ENCODE assay signal across 27 cellular contexts in genomic region chr13:100110269-100110668, GRCh38. TPM values are rescaled to one million over a fixed set of nuclear protein-coding genes. Genes with fewer than 3 reads are reported as not detected.
A peak's percentile ranks its signal among the peaks of the same experiment; 100 is the strongest.
DNase-seq lines count a peak whose midpoint lies in the region; ATAC-seq, FAIRE-seq and TF ChIP-seq lines count a peak whose summit lies in the region.
"Had no signal": no experiment of that assay in that cellular context is flagged by ENCODE, and none has a peak within 500 bp of the region (broad histone marks: within the 10 kb centered on the region; RNA-seq: fewer than 3 reads in every experiment).

No MANE protein-coding gene starts in this region.

- H3K4me3 Mint-ChIP-seq in activated CD8-positive, alpha-beta memory T cell treated with anti-CD3 and anti-CD28 coated beads, Interleukin-2, amount 10 ng/mL, durations not matched to agents 7 days and 5 days, result no peak overlapping the region
- H3K4me3 Mint-ChIP-seq: B cell; CD4-positive, alpha-beta T cell; CD8-positive, alpha-beta T cell had no signal

- H3K4me1 Mint-ChIP-seq in activated CD8-positive, alpha-beta memory T cell treated with anti-CD3 and anti-CD28 coated beads, Interleukin-2, amount 10 ng/mL, durations not matched to agents 7 days and 5 days, result peaks cover 4% of the 10 kb centered on the region

- TF ChIP-seq POLR2A in HepG2 (IDR thresholded peaks at IDR 0.05; ENCODE audit: insufficient read depth in 1 of 2, low read depth in 2 of 2, low read length in 2 of 2), result no peak
- TF ChIP-seq POLR2A in H54 (IDR thresholded peaks at IDR 0.05; ENCODE audit: low read depth, low read length), result no peak

- CTCF ChIA-PET in HepG2 (lab: Yijun Ruan, JAX; ENCODE audit: low intra/inter-chr PET ratio, low total read pairs), result no interaction called here
- CTCF ChIA-PET in activated CD8-positive, alpha-beta memory T cell treated with anti-CD3 and anti-CD28 coated beads, Interleukin-2, amount 10 ng/mL, durations not matched to agents 7 days and 5 days (lab: Charles Lee), result no interaction called here

- peaks cover 2% of the 10 kb centered on the region for H3K79me2 ChIP-seq in HepG2 (ENCODE audit: insufficient read depth, low read length)

- no peaks in the 10 kb centered on the region for H3K9me3 ChIP-seq in liver (ENCODE audit: control insufficient read depth in 4 of 4, low read length in 3 of 4)
- no peaks in the 10 kb centered on the region for H3K9me3 ChIP-seq in HepG2 (ENCODE audit: low read length)
- H3K9me3 ChIP-seq: A549; BLaER1 treated with 17β-estradiol and CSF1 and Interleukin-3, amounts not matched to agents 10 nM and 100 nM; Caco-2 had no signal

- H3K4me3 ChIP-seq in liver (ENCODE audit: low read depth in 1 of 3, low read length in 3 of 3) (no peak overlapping the region), HepG2 (replicated peaks in 1 of 3; ENCODE audit: insufficient read depth in 1 of 3, low read depth in 2 of 3, low read length in 3 of 3) (no peak overlapping the region), H7 (ENCODE audit: insufficient read depth, low read depth, low read length) (no peak overlapping the region)
- H3K4me3 ChIP-seq: A549; BLaER1 treated with 17β-estradiol and CSF1 and Interleukin-3, amounts not matched to agents 10 nM and 100 nM; GM12878 had no signal

- no peak overlapping the region for H3K9ac ChIP-seq in liver (ENCODE audit: low read depth in 1 of 2, low read length in 2 of 2)
- H3K9ac ChIP-seq in HepG2 (ENCODE audit: insufficient read depth, low read depth, low read length), result no peak overlapping the region
- H3K9ac ChIP-seq: BLaER1 treated with 17β-estradiol and CSF1 and Interleukin-3, amounts not matched to agents 10 nM and 100 nM had no signal

- H3K36me3 ChIP-seq in liver (ENCODE audit: control insufficient read depth in 4 of 4, insufficient read depth in 3 of 4, low read depth in 1 of 4, low read length in 3 of 4) (peaks cover 1 to 14% (median 11%) of the 10 kb centered on the region in 4 donors), HepG2 (replicated peaks in 1 of 2; ENCODE audit: control insufficient read depth in 1 of 2, insufficient read depth in 2 of 2, low read length in 2 of 2) (peaks cover 1 to 5% of the 10 kb centered on the region in 2 experiments; a peak in 2 of 5 replicates), H7 (replicated peaks; ENCODE audit: control insufficient read depth, insufficient read depth, low read length) (peaks cover 1% of the 10 kb centered on the region)

- H4K20me1 ChIP-seq in HepG2 (ENCODE audit: insufficient read depth, low read length), result no peaks in the 10 kb centered on the region; the same call in 1 of the 2 replicates
- H4K20me1 ChIP-seq: BLaER1 treated with 17β-estradiol and CSF1 and Interleukin-3, amounts not matched to agents 10 nM and 100 nM had no signal

- POLR2A ChIA-PET in HepG2 (lab: Yijun Ruan, JAX), result interaction anchor here (1.1 kb wide), 1 partner anchor 11 kb away, joined by 3 read pairs; no protein-coding TSS in a partner anchor

- H3K9me3 Mint-ChIP-seq in activated CD8-positive, alpha-beta memory T cell treated with anti-CD3 and anti-CD28 coated beads, Interleukin-2, amount 10 ng/mL, durations not matched to agents 7 days and 5 days (ENCODE audit: low read depth), result no peaks in the 10 kb centered on the region
- H3K9me3 Mint-ChIP-seq: CD4-positive, alpha-beta T cell; CD8-positive, alpha-beta T cell had no signal

- WGBS in liver, result 49% methylated on average over 2 of the region's 2 CpGs
- WGBS in HepG2 (ENCODE audit: low lambda C conversion rate), result 95% methylated on average over 2 of the region's 2 CpGs

- no TSS peak for BruUV-seq in HepG2 (replicated peaks; lab: Mats Ljungman, UMichigan)

- H3K27ac ChIP-seq in liver (ENCODE audit: low read depth in 1 of 2, low read length in 2 of 2) (peak overlapping the region; percentile 55 to 67), HepG2 (ENCODE audit: extremely low read length, insufficient read depth, low read length) (no peak overlapping the region)
- H3K27ac ChIP-seq: 22Rv1; A549; BLaER1 treated with 17β-estradiol and CSF1 and Interleukin-3, amounts not matched to agents 10 nM and 100 nM; C4-2B had no signal

- H3K27me3 Mint-ChIP-seq in activated CD8-positive, alpha-beta memory T cell treated with anti-CD3 and anti-CD28 coated beads, Interleukin-2, amount 10 ng/mL, durations not matched to agents 7 days and 5 days, result no peaks in the 10 kb centered on the region
- H3K27me3 Mint-ChIP-seq: B cell; CD4-positive, alpha-beta T cell had no signal

- no peak for DNase-seq in HepG2 (ENCODE audit: low spot score)
- no peak for DNase-seq in H54 (ENCODE audit: insufficient read length, low spot score)
- DNase-seq in left lobe of liver (ENCODE audit: low spot score), result no peak
- DNase-seq in H7, result no peak
- no peak for DNase-seq in urothelium cell line (ENCODE audit: low spot score)
- no peak for DNase-seq in activated CD8-positive, alpha-beta memory T cell treated with anti-CD3 and anti-CD28 coated beads, Interleukin-2, amount 10 ng/mL, durations not matched to agents 7 days and 5 days
- DNase-seq: AML-193; Caco-2; Calu3; CD4-positive, alpha-beta T cell; CD8-positive, alpha-beta T cell; DMS 273 treated with DMSO at 0.1 percent for 48 hours; DMS153; DMS53; DMS79; DND-41; EL; GDM1 had no signal

- in situ Hi-C loops in HepG2 (cut with HindIII; ENCODE audit: extremely low pct_ligation_motif_present, low pct_unique_long_range_greater_than_20kb), result no loop called here

- ATAC-seq in HepG2, result no peak
- ATAC-seq in left lobe of liver, result peak; percentile 30
- ATAC-seq in activated CD8-positive, alpha-beta memory T cell treated with anti-CD3 and anti-CD28 coated beads, Interleukin-2, amount 10 ng/mL, durations not matched to agents 7 days and 5 days, result no peak
- ATAC-seq: A549; CD8-positive, alpha-beta T cell; GM12878 had no signal

- TF ChIP-seq RAD21 in liver (IDR thresholded peaks at IDR 0.05) (peak in 1 of 2 donors; percentile 11), HepG2 (CRISPR knock-in tag; IDR thresholded peaks at IDR 0.05) (no peak)

- H3K27ac Mint-ChIP-seq in activated CD8-positive, alpha-beta memory T cell treated with anti-CD3 and anti-CD28 coated beads, Interleukin-2, amount 10 ng/mL, durations not matched to agents 7 days and 5 days, result no peak overlapping the region
- H3K27ac Mint-ChIP-seq: B cell; CD4-positive, alpha-beta T cell; CD8-positive, alpha-beta T cell had no signal

- peaks cover 17% of the 10 kb centered on the region for H3K36me3 Mint-ChIP-seq in activated CD8-positive, alpha-beta memory T cell treated with anti-CD3 and anti-CD28 coated beads, Interleukin-2, amount 10 ng/mL, durations not matched to agents 7 days and 5 days

- intact Hi-C loops in HepG2 (cut with micrococcal nuclease; ENCODE audit: unreplicated experiment), result no loop called here

- H3K27me3 ChIP-seq in liver (ENCODE audit: control insufficient read depth in 4 of 4, insufficient read depth in 4 of 4, low read length in 3 of 4), result no peaks in the 10 kb centered on the region
- no peaks in the 10 kb centered on the region; a peak in 1 of 5 replicates for H3K27me3 ChIP-seq in HepG2 (ENCODE audit: control insufficient read depth in 1 of 2, insufficient read depth in 2 of 2, low read length in 2 of 2)
- no peaks in the 10 kb centered on the region for H3K27me3 ChIP-seq in H7 (ENCODE audit: control insufficient read depth, insufficient read depth, low read length)
- H3K27me3 ChIP-seq: BLaER1 treated with 17β-estradiol and CSF1 and Interleukin-3, amounts not matched to agents 10 nM and 100 nM had no signal

- H3K4me1 ChIP-seq in liver (ENCODE audit: control insufficient read depth in 4 of 4, insufficient read depth in 4 of 4, low read length in 3 of 4) (peaks cover 10 to 35% (median 14%) of the 10 kb centered on the region in 4 donors), HepG2 (ENCODE audit: insufficient read depth, low read length) (peaks cover 25% of the 10 kb centered on the region)
- H3K4me1 ChIP-seq: BLaER1 treated with 17β-estradiol and CSF1 and Interleukin-3, amounts not matched to agents 10 nM and 100 nM had no signal

- TF ChIP-seq EP300 in HepG2 (IDR thresholded peaks at IDR 0.05; ENCODE audit: low read depth in 2 of 2, low read length in 2 of 2), result no peak
- TF ChIP-seq EP300 in HepG2 (CRISPR knock-in tag; IDR thresholded peaks at IDR 0.05; ENCODE audit: borderline replicate concordance), result no peak

- FAIRE-seq in HepG2 (lab: Jason Lieb, UNC), result no peak
- peak; percentile 91 for FAIRE-seq in H54 (lab: Jason Lieb, UNC)
- no peak for FAIRE-seq in urothelium cell line (lab: Jason Lieb, UNC)
- FAIRE-seq: A549, GM12878, GM12892, GM18507 had no signal

- no peak overlapping the region for H3K4me2 ChIP-seq in HepG2 (ENCODE audit: low read depth, low read length)
- H3K4me2 ChIP-seq: A549; BLaER1 treated with 17β-estradiol and CSF1 and Interleukin-3, amounts not matched to agents 10 nM and 100 nM had no signal

- H2AFZ ChIP-seq in HepG2 (ENCODE audit: low read length), result no peak overlapping the region

- TF ChIP-seq CTCF in liver (IDR thresholded peaks at IDR 0.05; ENCODE audit: low read depth, low read length, missing input control) (no peak), HepG2 (CRISPR knock-in tag; IDR thresholded peaks at IDR 0.05) (no peak)

RNA-seq across cellular contexts. Expression of gene PCCA, which starts 21.4 kb away (rescaled TPM):
- total RNA-seq in liver, result 100 to 1,000 TPM in 1 of 2 donors, 10 to 100 TPM in 1; 30.1 to 160 TPM
- 10 to 100 TPM; 70.3 to 82.3 TPM for polyA plus RNA-seq in liver
- 32.2 and 34.6 TPM in 2 replicates for total RNA-seq in HepG2 (2016; rRNA removed; fragmentation: Illumina TruSeq; extraction: Trizol)
- total RNA-seq in HepG2 (2016; cell fraction: cytosol; rRNA removed; fragmentation: Illumina TruSeq; extraction: Trizol; ENCODE audit: low read depth), result 45.1 and 57.1 TPM in 2 replicates
- total RNA-seq in HepG2 (2016; cell fraction: insoluble cytoplasmic fraction; rRNA removed; fragmentation: Illumina TruSeq; extraction: Trizol), result 33.1 and 33.7 TPM in 2 replicates
- 19.0 and 22.9 TPM in 2 replicates for total RNA-seq in HepG2 (2016; cell fraction: membrane; rRNA removed; fragmentation: Illumina TruSeq; extraction: Trizol)
- total RNA-seq in HepG2 (2016; cell fraction: nucleus; rRNA removed; fragmentation: Illumina TruSeq; extraction: Trizol), result 45.7 and 47.2 TPM in 2 replicates
- 13.1 and 15.0 TPM in 2 replicates for polyA plus RNA-seq in HepG2 (2011; rRNA removed)
- polyA plus RNA-seq in HepG2 (2011; cell fraction: cytosol; rRNA removed), result 7.8 and 12.0 TPM in 2 replicates
- polyA plus RNA-seq in HepG2 (2011; cell fraction: nucleus; rRNA removed), result 12.3 and 15.8 TPM in 2 replicates
- polyA plus RNA-seq in HepG2 (2012), result 24.1 and 37.2 TPM in 2 replicates
- polyA plus RNA-seq in HepG2 (2016; cell fraction: cytosol; fragmentation: Illumina TruSeq; extraction: Trizol; ENCODE audit: low read depth), result 4.5 and 5.4 TPM in 2 replicates
- polyA plus RNA-seq in HepG2 (2016; cell fraction: insoluble cytoplasmic fraction; fragmentation: Illumina TruSeq; extraction: Trizol; ENCODE audit: low read depth), result 36.3 and 36.8 TPM in 2 replicates
- 6.1 and 8.5 TPM in 2 replicates for polyA plus RNA-seq in HepG2 (2016; cell fraction: membrane; fragmentation: Illumina TruSeq; extraction: Trizol; ENCODE audit: low read depth)
- 32.6 and 38.7 TPM in 2 replicates for polyA plus RNA-seq in HepG2 (2016; cell fraction: nucleus; fragmentation: Illumina TruSeq; extraction: Trizol; ENCODE audit: insufficient read depth, low read depth)
- 5.1 and 12.0 TPM in 2 replicates for polyA minus RNA-seq in HepG2 (2011; rRNA and poly(A)+ RNA removed; ENCODE audit: low replicate concordance)
- 10.9 and 14.1 TPM in 2 replicates for polyA minus RNA-seq in HepG2 (2011; cell fraction: cytosol; rRNA and poly(A)+ RNA removed)
- polyA minus RNA-seq in HepG2 (2011; cell fraction: nucleus; rRNA and poly(A)+ RNA removed), result 65.3 and 67.1 TPM in 2 replicates
- 83.5 TPM for total RNA-seq in left lobe of liver
- 23.9 and 45.8 TPM in 2 replicates for total RNA-seq in H7 (2014; rRNA removed; shearing (Covaris generic))
- 10 to 100 TPM; 14.1 to 17.9 TPM for total RNA-seq in activated CD8-positive, alpha-beta memory T cell treated with anti-CD3 and anti-CD28 coated beads, Interleukin-2, amount 10 ng/mL, durations not matched to agents 7 days and 5 days
